29 cellular contexts compared by ENCODE assay signal in the genomic region with DNA sequence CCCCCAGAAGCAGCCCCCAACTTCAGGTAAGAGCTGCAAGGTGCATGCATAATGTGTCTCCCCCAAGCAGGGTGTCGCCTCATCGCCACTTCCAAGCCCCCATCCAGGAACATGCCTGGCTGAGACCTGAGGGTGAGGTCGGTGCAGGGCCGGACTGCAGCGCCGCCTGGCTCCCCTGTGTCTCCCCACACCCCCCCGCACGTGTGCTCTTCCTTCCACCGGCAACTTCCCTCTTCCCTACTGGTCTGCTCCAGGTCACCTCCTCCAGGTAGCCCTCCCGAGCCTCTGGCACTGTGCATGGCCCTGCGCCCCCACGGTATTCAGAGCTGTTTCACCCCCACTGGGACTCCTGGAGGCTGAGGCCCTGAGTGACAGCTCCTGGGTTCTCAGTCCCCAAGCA. TPM values are rescaled to one million over a fixed set of nuclear protein-coding genes. Genes with fewer than 3 reads are reported as not detected.
"Had no signal": no experiment of that assay in that cellular context is flagged by ENCODE, and none has a peak within 500 bp of the region (broad histone marks: within the 10 kb centered on the region; RNA-seq: fewer than 3 reads in every experiment).

No MANE protein-coding gene starts in this region.

- H3K27me3 ChIP-seq: brain microvascular endothelial cell, cardiac muscle cell, SJSA1 had no signal

- H3K9me3 ChIP-seq: SJSA1 had no signal

- H3K4me3 Mint-ChIP-seq: activated CD8-positive, alpha-beta memory T cell treated with anti-CD3 and anti-CD28 coated beads, Interleukin-2, amount 10 ng/mL, durations not matched to agents 7 days and 5 days; activated naive CD4-positive, alpha-beta T cell treated with anti-CD3 and anti-CD28 coated beads, Interleukin-2, amount 50 U/mL, for 24 hours; activated T-cell treated with anti-CD3 and anti-CD28 coated beads, Interleukin-2, amount 50 U/mL, for 24 hours; activated T-helper 1 cell treated with anti-CD3 and anti-CD28 coated beads, Interleukin-12 subunit alpha, Interleukin-12 subunit beta, Interleukin-2, Interleukin-4 antibody, amounts not matched to agents 30 ng/mL and 10 ng/mL and 1 ng/mL, durations not matched to agents 14 hours and 24 hours and 36 hours; WTC11 had no signal

- H3K27ac ChIP-seq: brain microvascular endothelial cell, cardiac muscle cell, KMS-11, SJSA1 had no signal

- H3K4me3 ChIP-seq: cardiac muscle cell, SJSA1 had no signal

- H3K9ac ChIP-seq: KMS-11 had no signal

- H3K27me3 Mint-ChIP-seq: activated CD8-positive, alpha-beta memory T cell treated with anti-CD3 and anti-CD28 coated beads, Interleukin-2, amount 10 ng/mL, durations not matched to agents 7 days and 5 days; activated naive CD4-positive, alpha-beta T cell treated with anti-CD3 and anti-CD28 coated beads, Interleukin-2, amount 50 U/mL, for 24 hours had no signal

- H3K4me2 ChIP-seq: KMS-11 had no signal

- H3K27ac Mint-ChIP-seq: activated CD8-positive, alpha-beta memory T cell treated with anti-CD3 and anti-CD28 coated beads, Interleukin-2, amount 10 ng/mL, durations not matched to agents 7 days and 5 days; activated naive CD4-positive, alpha-beta T cell treated with anti-CD3 and anti-CD28 coated beads, Interleukin-2, amount 50 U/mL, for 24 hours; activated T-cell treated with anti-CD3 and anti-CD28 coated beads, Interleukin-2, amount 50 U/mL, for 24 hours; activated T-helper 1 cell treated with anti-CD3 and anti-CD28 coated beads, Interleukin-12 subunit alpha, Interleukin-12 subunit beta, Interleukin-2, Interleukin-4 antibody, amounts not matched to agents 30 ng/mL and 10 ng/mL and 1 ng/mL, durations not matched to agents 14 hours and 24 hours and 36 hours; WTC11 had no signal

- H3K9me3 Mint-ChIP-seq: activated naive CD4-positive, alpha-beta T cell treated with anti-CD3 and anti-CD28 coated beads, Interleukin-2, amount 50 U/mL, for 24 hours; activated T-cell treated with anti-CD3 and anti-CD28 coated beads, Interleukin-2, amount 50 U/mL, for 24 hours; activated T-helper 1 cell treated with anti-CD3 and anti-CD28 coated beads, Interleukin-12 subunit alpha, Interleukin-12 subunit beta, Interleukin-2, Interleukin-4 antibody, amounts not matched to agents 30 ng/mL and 10 ng/mL and 1 ng/mL, durations not matched to agents 14 hours and 24 hours and 36 hours; WTC11 had no signal

- H3K36me3 Mint-ChIP-seq: activated CD8-positive, alpha-beta memory T cell treated with anti-CD3 and anti-CD28 coated beads, Interleukin-2, amount 10 ng/mL, durations not matched to agents 7 days and 5 days; activated naive CD4-positive, alpha-beta T cell treated with anti-CD3 and anti-CD28 coated beads, Interleukin-2, amount 50 U/mL, for 24 hours; WTC11 had no signal

- H3K4me1 Mint-ChIP-seq: activated CD8-positive, alpha-beta memory T cell treated with anti-CD3 and anti-CD28 coated beads, Interleukin-2, amount 10 ng/mL, durations not matched to agents 7 days and 5 days; activated naive CD4-positive, alpha-beta T cell treated with anti-CD3 and anti-CD28 coated beads, Interleukin-2, amount 50 U/mL, for 24 hours had no signal

- ATAC-seq: activated CD8-positive, alpha-beta memory T cell treated with anti-CD3 and anti-CD28 coated beads, Interleukin-2, amount 10 ng/mL, durations not matched to agents 7 days and 5 days; Panc1; WTC11 had no signal

- DNase-seq: activated CD4-positive, alpha-beta T cell treated with anti-CD3 and anti-CD28 coated beads for 48 hours; activated CD4-positive, alpha-beta T cell treated with anti-CD3 and anti-CD28 coated beads, Interleukin-2, amount 50 U/mL, for 48 hours; activated CD4-positive, CD25-positive, alpha-beta regulatory T cell treated with anti-CD3 and anti-CD28 coated beads, Interleukin-2, amount 50 U/mL, for 72 hours; activated CD8-positive, alpha-beta memory T cell treated with anti-CD3 and anti-CD28 coated beads, Interleukin-2, amount 10 ng/mL, durations not matched to agents 7 days and 5 days; activated effector memory CD4-positive, alpha-beta T cell treated with Interleukin-2 at 50 U/mL for 16 hours; activated naive CD4-positive, alpha-beta T cell; activated T-cell treated with anti-CD3 and anti-CD28 coated beads, Interleukin-2, amount 50 U/mL, for 24 hours; brain microvascular endothelial cell; NCI-H1092; NCI-H1930; NCI-H2171; NCI-H226; NCI-H526 treated with DMSO at 0.1 percent for 48 hours; NCI-H82; NK-92 treated with Interleukin-12 subunit alpha and Interleukin-12 subunit beta, amount 100 ng/mL, for 24 hours; OCI-M1; RPMI8226; SHP77; SW 1271 had no signal

- H3K36me3 ChIP-seq: brain microvascular endothelial cell, cardiac muscle cell, SJSA1 had no signal

RNA-seq across cellular contexts. Expression of gene BGN, which starts 2.2 kb away (rescaled TPM):
- total RNA-seq: activated CD8-positive, alpha-beta memory T cell treated with anti-CD3 and anti-CD28 coated beads, Interleukin-2, amount 10 ng/mL, durations not matched to agents 7 days and 5 days; activated T-helper 1 cell treated with anti-CD3 and anti-CD28 coated beads, Interleukin-12 subunit alpha, Interleukin-12 subunit beta, Interleukin-2, Interleukin-4 antibody, amounts not matched to agents 30 ng/mL and 10 ng/mL and 1 ng/mL, durations not matched to agents 14 hours and 24 hours and 36 hours; T-helper 1 cell treated with Interleukin-12 subunit alpha and Interleukin-12 subunit beta and Interleukin-4 antibody, amounts not matched to agents 30 ng/mL and 1 ng/mL, for 36 hours had no signal

RNA-seq across cellular contexts. Expression of gene ATP2B3, which starts 24.9 kb away (rescaled TPM):
- total RNA-seq: activated CD8-positive, alpha-beta memory T cell treated with anti-CD3 and anti-CD28 coated beads, Interleukin-2, amount 10 ng/mL, durations not matched to agents 7 days and 5 days; MCF 10A; NCI-H460; SJSA1 had no signal
